In the genomic region with DNA sequence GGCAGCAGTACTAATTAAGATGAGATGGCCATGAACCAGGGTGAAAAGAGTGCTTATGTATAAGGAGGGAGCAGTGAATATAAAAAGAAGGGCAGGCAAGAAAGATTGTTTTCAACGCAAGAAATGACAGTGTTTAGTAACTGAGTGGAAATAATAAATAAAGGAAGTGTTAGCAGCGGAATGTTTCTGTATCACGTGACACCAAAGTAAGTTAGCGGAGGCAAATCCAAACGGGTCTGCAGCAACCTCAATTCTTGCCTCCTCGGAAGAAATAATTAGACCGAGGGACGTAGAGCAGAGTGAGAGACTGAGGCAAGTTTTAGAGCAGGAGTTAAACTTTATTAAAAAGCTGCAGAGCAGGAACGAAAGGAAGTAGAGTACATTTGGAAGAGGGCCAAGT, we compare ENCODE assay signal across 15 cellular contexts. TPM values are rescaled to one million over a fixed set of nuclear protein-coding genes. Genes with fewer than 3 reads are reported as not detected.
DNase-seq lines count a peak whose midpoint lies in the region; ATAC-seq, FAIRE-seq and TF ChIP-seq lines count a peak whose summit lies in the region.
"Had no signal": no experiment of that assay in that cellular context is flagged by ENCODE, and none has a peak within 500 bp of the region (broad histone marks: within the 10 kb centered on the region; RNA-seq: fewer than 3 reads in every experiment).

No MANE protein-coding gene starts in this region.

- SMC1A ChIA-PET in GM12878 (lab: Charles Lee; ENCODE audit: uncharacterized antibody, unreplicated experiment), result no interaction called here

- intact Hi-C loops in GM12878 (cut with micrococcal nuclease; ENCODE audit: unreplicated experiment) (no loop called here), esophagus muscularis mucosa (cut with DNase I) (no loop called here)

- RAD21 ChIA-PET in GM12878 (lab: Charles Lee; ENCODE audit: unreplicated experiment), result no interaction called here

- DNase-seq in GM12878 (ENCODE audit: low read depth, low spot score) (no peak), esophagus muscularis mucosa (ENCODE audit: extremely low spot score) (no peak), brain microvascular endothelial cell (no peak), NCI-H1417 treated with DMSO at 0.1 percent for 48 hours (lab: John Stamatoyannopoulos, UW) (no peak)
- DNase-seq: Calu3; CD8-positive, alpha-beta T cell; DMS79 treated with DMSO at 0.1 percent for 48 hours; GF-D8; GOT3; H7; HFFc6 had no signal

- CTCF ChIA-PET in GM12878 (lab: Yijun Ruan, JAX), result no interaction called here

- ATAC-seq in GM12878 (no peak), HG03196 (IDR thresholded peaks at IDR 0.05; ENCODE audit: unreplicated experiment) (no peak)
- ATAC-seq: CD8-positive, alpha-beta T cell; HCT116 had no signal

- TF ChIP-seq POLR2A in GM12878 (IDR thresholded peaks at IDR 0.05; ENCODE audit: low read depth, low read length) (no peak), esophagus muscularis mucosa (IDR thresholded peaks at IDR 0.05; ENCODE audit: low read depth) (no peak)

- H3K9ac ChIP-seq in GM12878 (ENCODE audit: control insufficient read depth, insufficient read depth, low read length), result no peak overlapping the region
- no peak overlapping the region for H3K9ac ChIP-seq in rectal smooth muscle tissue (ENCODE audit: low read length)
- H3K9ac ChIP-seq: BLaER1 treated with 17β-estradiol and CSF1 and Interleukin-3, amounts not matched to agents 10 nM and 100 nM had no signal

- H3K36me3 ChIP-seq in GM12878 (ENCODE audit: control insufficient read depth in 2 of 2, insufficient read depth in 2 of 2, low read length in 1 of 2), result no peaks in the 10 kb centered on the region
- H3K36me3 ChIP-seq in esophagus muscularis mucosa, result no peaks in the 10 kb centered on the region
- no peaks in the 10 kb centered on the region for H3K36me3 ChIP-seq in rectal smooth muscle tissue (ENCODE audit: control insufficient read depth, insufficient read depth, low read length)
- H3K36me3 ChIP-seq in brain microvascular endothelial cell (replicated peaks), result no peaks in the 10 kb centered on the region
- H3K36me3 ChIP-seq: BLaER1 treated with 17β-estradiol and CSF1 and Interleukin-3, amounts not matched to agents 10 nM and 100 nM had no signal

- no peaks in the 10 kb centered on the region for H3K79me2 ChIP-seq in GM12878 (ENCODE audit: control insufficient read depth, insufficient read depth, low read length)

- FAIRE-seq in GM12878 (lab: Jason Lieb, UNC), result no peak

- no peaks in the 10 kb centered on the region for H3K9me3 ChIP-seq in GM12878 (replicated peaks; ENCODE audit: control insufficient read depth, insufficient read depth, low read length)
- no peaks in the 10 kb centered on the region for H3K9me3 ChIP-seq in esophagus muscularis mucosa
- H3K9me3 ChIP-seq: BLaER1 treated with 17β-estradiol and CSF1 and Interleukin-3, amounts not matched to agents 10 nM and 100 nM had no signal

- TF ChIP-seq EP300 in GM12878 (IDR thresholded peaks at IDR 0.05; ENCODE audit: borderline replicate concordance in 1 of 2, control insufficient read depth in 1 of 2, low read depth in 2 of 2, low read length in 2 of 2) (no peak), esophagus muscularis mucosa (IDR thresholded peaks at IDR 0.05) (no peak)

- TF ChIP-seq CTCF in GM12878 (IDR thresholded peaks at IDR 0.05 in 2 of 3, conservative IDR thresholded peaks at IDR 0.05 in 1 of 3; ENCODE audit: control insufficient read depth in 2 of 3, extremely low read depth in 1 of 3, insufficient read depth in 1 of 3, low read depth in 3 of 3, low read length in 3 of 3), result no peak
- TF ChIP-seq CTCF in esophagus muscularis mucosa (IDR thresholded peaks at IDR 0.05), result no peak
- no peak for TF ChIP-seq CTCF in brain microvascular endothelial cell (IDR thresholded peaks at IDR 0.05; ENCODE audit: low read depth, low read length, missing control alignments)

- no peak overlapping the region for H2AFZ ChIP-seq in GM12878 (ENCODE audit: control insufficient read depth, low read depth, low read length)

- 52% methylated on average over 9 of the region's 9 CpGs for WGBS in GM12878 (ENCODE audit: insufficient coverage, insufficient replicate concordance, low lambda C conversion rate, missing lambda C conversion rate)
- 56% methylated on average over 9 of the region's 9 CpGs for WGBS in esophagus muscularis mucosa

- H3K4me1 ChIP-seq in GM12878 (ENCODE audit: control insufficient read depth, insufficient read depth, low read length) (no peaks in the 10 kb centered on the region), esophagus muscularis mucosa (peaks cover 0 to 43% (median 35%) of the 10 kb centered on the region in 4 donors), rectal smooth muscle tissue (ENCODE audit: control insufficient read depth, insufficient read depth, low read length) (peaks cover 19% of the 10 kb centered on the region)

- H3K27ac ChIP-seq in GM12878 (ENCODE audit: control insufficient read depth, insufficient read depth) (no peak overlapping the region), esophagus muscularis mucosa (replicated peaks in 1 of 4) (no peak overlapping the region), rectal smooth muscle tissue (ENCODE audit: low read depth, low read length) (peak overlapping the region; percentile 27), brain microvascular endothelial cell (no peak overlapping the region)

- in situ Hi-C loops in GM12878 (cut with MboI), result no loop called here
- in situ Hi-C loops in brain microvascular endothelial cell (cut with HindIII; ENCODE audit: low pct_ligation_motif_present, low sequenced_read_pairs), result loop anchor here (25.0 kb wide), 1 partner anchor 100 kb away; no protein-coding TSS in a partner anchor

- H4K20me1 ChIP-seq in GM12878 (ENCODE audit: control insufficient read depth, insufficient read depth), result no peaks in the 10 kb centered on the region
- H4K20me1 ChIP-seq: BLaER1 treated with 17β-estradiol and CSF1 and Interleukin-3, amounts not matched to agents 10 nM and 100 nM had no signal

- no peak overlapping the region for H3K4me3 ChIP-seq in GM12878
- peak overlapping the region in 3 of 4 donors; percentile 16 to 43 (median 18) for H3K4me3 ChIP-seq in esophagus muscularis mucosa
- peak overlapping the region; percentile 24 for H3K4me3 ChIP-seq in rectal smooth muscle tissue (ENCODE audit: low read length)
- H3K4me3 ChIP-seq in brain microvascular endothelial cell (ENCODE audit: low read depth, low read length), result no peak overlapping the region
- H3K4me3 ChIP-seq: BLaER1 treated with 17β-estradiol and CSF1 and Interleukin-3, amounts not matched to agents 10 nM and 100 nM had no signal

- POLR2A ChIA-PET in GM12878 (lab: Charles Lee), result no interaction called here

- TF ChIP-seq RAD21 in GM12878 (IDR thresholded peaks at IDR 0.05; ENCODE audit: insufficient read depth, low read depth, low read length), result no peak

- H3K4me2 ChIP-seq in GM12878 (ENCODE audit: control insufficient read depth, insufficient read depth), result no peak overlapping the region
- H3K4me2 ChIP-seq: BLaER1 treated with 17β-estradiol and CSF1 and Interleukin-3, amounts not matched to agents 10 nM and 100 nM had no signal

- no TSS peak for BruUV-seq in GM12878 (replicated peaks; lab: Mats Ljungman, UMichigan)

- H3K27me3 ChIP-seq in GM12878 (replicated peaks in 1 of 2; ENCODE audit: control insufficient read depth in 2 of 2, insufficient read depth in 2 of 2, low read length in 1 of 2) (no peaks in the 10 kb centered on the region; a peak in 1 of 4 replicates), esophagus muscularis mucosa (no peaks in the 10 kb centered on the region), rectal smooth muscle tissue (ENCODE audit: control insufficient read depth, insufficient read depth, low read length) (no peaks in the 10 kb centered on the region), brain microvascular endothelial cell (replicated peaks) (no peaks in the 10 kb centered on the region)
- H3K27me3 ChIP-seq: BLaER1 treated with 17β-estradiol and CSF1 and Interleukin-3, amounts not matched to agents 10 nM and 100 nM had no signal

TF ChIP-seq in GM12878, 131 proteins besides CTCF, POLR2A, EP300 and RAD21:
- TF ChIP-seq RAD51 (IDR thresholded peaks at IDR 0.05), result peak; percentile 18; the same call in 1 of the 2 replicates
- TF ChIP-seq POU2F2 (IDR thresholded peaks at IDR 0.05; ENCODE audit: borderline replicate concordance, low read depth, low read length), result no peak

RNA-seq across cellular contexts. Expression of gene GAS1, which starts 15.4 kb away (rescaled TPM):
- not detected in 2 replicates for total RNA-seq in GM12878 (2013; cell fraction: nucleolus; rRNA removed)
- total RNA-seq in GM12878 (2014; rRNA removed) (not detected in 2 replicates), GM12878 (2014; rRNA removed; fragmentation: Illumina TruSeq; extraction: Trizol) (not detected in 2 replicates), GM12878 (2021) (not detected in 2 replicates), esophagus muscularis mucosa (100 to 1,000 TPM in 2 of 4 donors, 10 to 100 TPM in 2; 47.4 to 152 (median 86.5) TPM)
- not detected for polyA plus RNA-seq in GM12878 (2011; ENCODE audit: low read depth)
- polyA plus RNA-seq in GM12878 (2011; rRNA removed) (not detected in 2 replicates), GM12878 (2014; fragmentation: Illumina TruSeq; extraction: Trizol) (not detected in 2 replicates), GM12878 (2014; fragmentation: Nextera tagmentation; extraction: Ambion mirVana) (not detected), GM12878 (2014; rRNA removed) (not detected in 2 replicates), GM12878 (2016; fragmentation: Nextera tagmentation; extraction: Ambion mirVana) (not detected)
- not detected in 2 replicates for polyA plus RNA-seq in GM12878 (2011; cell fraction: cytosol; rRNA removed)
- polyA plus RNA-seq in GM12878 (2011; cell fraction: nucleus; rRNA removed), result not detected in 2 replicates
- polyA plus RNA-seq in GM12878 (2012), result not detected in 2 replicates
- polyA minus RNA-seq in GM12878 (2011; rRNA and poly(A)+ RNA removed), result not detected in 2 replicates
- polyA minus RNA-seq in GM12878 (2011; cell fraction: cytosol; rRNA and poly(A)+ RNA removed), result 1.1 and 1.7 TPM in 2 replicates
- polyA minus RNA-seq in GM12878 (2011; cell fraction: nucleus; rRNA and poly(A)+ RNA removed), result not detected in 2 replicates

Comparison
In these comparisons a context has a peak if more than half of its experiments do, and no peak if none do; other contexts are left out.
1. H3K4me3 ChIP-seq: peak in esophagus muscularis mucosa (3 of 4) and rectal smooth muscle tissue (single experiment); none in GM12878 (single experiment) and brain microvascular endothelial cell (single experiment).
2. RNA of gene GAS1, which starts 15.4 kb away (total RNA-seq): 47.4 to 152 TPM in esophagus muscularis mucosa; not detected in GM12878; every median in the first group is over 10 times any median in the second.